Comparison of ENCODE assay signal across 24 cellular contexts in genomic region chr7:99531354-99531765, GRCh38. TPM values are rescaled to one million over a fixed set of nuclear protein-coding genes. Genes with fewer than 3 reads are reported as not detected.
A peak's percentile ranks its signal among the peaks of the same experiment; 100 is the strongest.
DNase-seq lines count a peak whose midpoint lies in the region; ATAC-seq and TF ChIP-seq lines count a peak whose summit lies in the region.
"Had no signal": no experiment of that assay in that cellular context is flagged by ENCODE, and none has a peak within 500 bp of the region (broad histone marks: within the 10 kb centered on the region; RNA-seq: fewer than 3 reads in every experiment).

No MANE protein-coding gene starts in this region.

- H3K27me3 ChIP-seq in BLaER1, result no peaks in the 10 kb centered on the region; the same call in 1 of the 2 replicates
- no peaks in the 10 kb centered on the region for H3K27me3 ChIP-seq in HUES6 (ENCODE audit: control insufficient read depth, insufficient read depth, low read length)
- H3K27me3 ChIP-seq in prostate gland (replicated peaks; ENCODE audit: insufficient read depth), result no peaks in the 10 kb centered on the region
- H3K27me3 ChIP-seq: testis had no signal

- H3K9me3 ChIP-seq in BLaER1 (peaks cover 91% of the 10 kb centered on the region), HUES6 (ENCODE audit: control insufficient read depth, insufficient read depth, low read depth, low read length) (peaks cover 63% of the 10 kb centered on the region), prostate gland (no peaks in the 10 kb centered on the region)
- H3K9me3 ChIP-seq: testis had no signal

- H3K4me1 ChIP-seq in BLaER1 (no peaks in the 10 kb centered on the region), HUES6 (ENCODE audit: control insufficient read depth, insufficient read depth, low read length) (no peaks in the 10 kb centered on the region), prostate gland (replicated peaks) (no peaks in the 10 kb centered on the region)
- H3K4me1 ChIP-seq: testis had no signal

- no peaks in the 10 kb centered on the region for H4K20me1 ChIP-seq in BLaER1

- DNase-seq in cardiac fibroblast (ENCODE audit: low read depth in 2 of 2) (peak; percentile 3 to 27), iris pigment epithelial cell (ENCODE audit: low read depth) (peak; percentile 11), prostate gland (ENCODE audit: low spot score) (no peak), NCI-H69 (lab: John Stamatoyannopoulos, UW) (no peak), ureter (ENCODE audit: low spot score) (no peak)
- DNase-seq: activated CD4-positive, alpha-beta T cell treated with anti-CD3 and anti-CD28 coated beads, Interleukin-2, amount 10 ng/mL, durations not matched to agents 7 days and 5 days; anterior cingulate cortex; CD4-positive, CD25-positive, alpha-beta regulatory T cell; cerebellar nuclear complex; DND-41; GOT3; left colon; NCI-H1105 treated with DMSO at 0.1 percent for 48 hours; NCI-H2171 treated with DMSO at 0.1 percent for 48 hours; NCI-H526 treated with DMSO at 0.1 percent for 48 hours; occipital lobe; right cardiac atrium; Right ventricle myocardium superior; stimulated activated CD4-positive, alpha-beta T cell treated with anti-CD3 and anti-CD28 coated beads, Interleukin-15, amount 100 ng/mL, for 24 hours; T-cell; testis had no signal

- WGBS in prostate gland, result 96% methylated on average over 12 of the region's 12 CpGs

- H3K4me3 ChIP-seq in BLaER1 (peak overlapping the region; percentile 52), HUES6 (ENCODE audit: low read depth, low read length) (0 out of 2 replicates have a peak overlapping the region, but pooled peaks have one; percentile 17), cardiac fibroblast (replicated peaks in 1 of 2; ENCODE audit: low read depth in 2 of 2, low read length in 2 of 2) (no peak overlapping the region), prostate gland (no peak overlapping the region)
- H3K4me3 ChIP-seq: testis had no signal

- H3K27ac ChIP-seq in BLaER1, result no peak overlapping the region
- H3K27ac ChIP-seq in HUES6 (ENCODE audit: low read depth, low read length), result no peak overlapping the region
- no peak overlapping the region for H3K27ac ChIP-seq in prostate gland
- H3K27ac ChIP-seq: testis had no signal

- intact Hi-C loops in prostate gland (cut with DNase I), result no loop called here

- no peak for TF ChIP-seq POLR2A in prostate gland (IDR thresholded peaks at IDR 0.05)

- H3K9ac ChIP-seq in BLaER1 (no peak overlapping the region), HUES6 (ENCODE audit: low read length) (no peak overlapping the region)

- no peak overlapping the region for H3K4me2 ChIP-seq in BLaER1

- ATAC-seq in esophagus mucosa, result no peak
- ATAC-seq: left colon, right cardiac atrium, T-cell had no signal

- TF ChIP-seq CTCF in cardiac fibroblast (IDR thresholded peaks at IDR 0.05; ENCODE audit: low read depth, low read length) (no peak), prostate gland (IDR thresholded peaks at IDR 0.05) (no peak)

- peaks cover 90% of the 10 kb centered on the region for H3K36me3 ChIP-seq in BLaER1
- peaks cover 71% of the 10 kb centered on the region for H3K36me3 ChIP-seq in HUES6 (ENCODE audit: control insufficient read depth, insufficient read depth, low read length)
- H3K36me3 ChIP-seq in prostate gland, result peaks cover 4 to 19% of the 10 kb centered on the region in 2 donors

RNA-seq across cellular contexts. Expression of gene FAM200A, which starts 20.6 kb away (rescaled TPM):
- total RNA-seq in prostate gland, result 10 to 100 TPM in 1 of 2 donors, 1 to 10 TPM in 1; 5.5 to 11.2 TPM
- 8.7 TPM for total RNA-seq in ureter
- total RNA-seq in esophagus mucosa, result 3.3 TPM

RNA-seq across cellular contexts. Expression of gene ZKSCAN5, which starts 26.9 kb away (rescaled TPM):
- total RNA-seq in prostate gland (10 to 100 TPM in 1 of 2 donors, 1 to 10 TPM in 1; 7.8 to 13.2 TPM), ureter (9.4 TPM), esophagus mucosa (3.3 TPM)

RNA-seq across cellular contexts. Expression of gene ZNF655, which starts 27.1 kb away (rescaled TPM):
- total RNA-seq in prostate gland (100 to 1,000 TPM in 1 of 2 donors, 10 to 100 TPM in 1; 79.7 to 112 TPM), ureter (96.5 TPM), esophagus mucosa (49.9 TPM)

RNA-seq across cellular contexts. Expression of gene ZNF394, which starts 31.3 kb away (rescaled TPM):
- total RNA-seq in prostate gland (10 to 100 TPM; 37.4 to 37.8 TPM), ureter (39.8 TPM), esophagus mucosa (15.4 TPM)

RNA-seq across cellular contexts. Expression of gene ZNF789, which starts 58.7 kb away (rescaled TPM):
- total RNA-seq in prostate gland, result 10 to 100 TPM; 20.6 to 25.2 TPM
- 20.6 TPM for total RNA-seq in ureter
- total RNA-seq in esophagus mucosa, result 4.2 TPM

Comparison
In these comparisons a context has a peak if more than half of its experiments do, and no peak if none do; other contexts are left out.
1. H3K4me3 ChIP-seq: peak in BLaER1 (single experiment) and HUES6 (single experiment); none in cardiac fibroblast (0 of 2) and prostate gland (0 of 2).
2. DNase-seq: peak in cardiac fibroblast (2 of 2) and iris pigment epithelial cell (single experiment); none in prostate gland (single experiment), NCI-H69 (single experiment) and ureter (single experiment).